16 cellular contexts compared by ENCODE assay signal in genomic region chr9:133777111-133777791, GRCh38.
"Had no signal": no experiment of that assay in that cellular context is flagged by ENCODE, and none has a peak within 500 bp of the region (broad histone marks: within the 10 kb centered on the region; RNA-seq: fewer than 3 reads in every experiment).

No MANE protein-coding gene starts in this region.

- H3K27ac ChIP-seq: ascending aorta, brain microvascular endothelial cell, coronary artery, tibial artery had no signal

- H3K4me3 ChIP-seq: ascending aorta, coronary artery, tibial artery had no signal

- H3K9me3 ChIP-seq: ascending aorta had no signal

- FAIRE-seq: endometrium had no signal

- ATAC-seq: activated CD8-positive, alpha-beta T cell treated with anti-CD3 and anti-CD28 coated beads, Interleukin-2, amount 10 ng/mL, durations not matched to agents 7 days and 5 days; naive thymus-derived CD4-positive, alpha-beta T cell had no signal

- H3K27me3 ChIP-seq: ascending aorta, brain microvascular endothelial cell, tibial artery had no signal

- DNase-seq: activated CD4-positive, alpha-beta T cell treated with anti-CD3 and anti-CD28 coated beads for 1 hour; activated CD4-positive, alpha-beta T cell treated with anti-CD3 and anti-CD28 coated beads, Interleukin-2, amount 50 U/mL, for 1 hour; activated CD8-positive, alpha-beta T cell treated with anti-CD3 and anti-CD28 coated beads, Interleukin-2, amount 10 ng/mL, durations not matched to agents 7 days and 5 days; activated gamma-delta T cell; brain microvascular endothelial cell; central memory CD4-positive, alpha-beta T cell; mesenchymal stem cell; naive thymus-derived CD4-positive, alpha-beta T cell; occipital lobe; retina; stimulated activated CD4-positive, alpha-beta T cell treated with anti-CD3 and anti-CD28 coated beads, Interleukin-1b, Interleukin-23, amount 100 ng/mL, for 48 hours; substantia nigra had no signal

- H3K4me1 ChIP-seq: ascending aorta had no signal
